Comparison of ENCODE assay signal across 8 cellular contexts in genomic region chr17:75872434-75873351, GRCh38. TPM values are rescaled to one million over a fixed set of nuclear protein-coding genes. Genes with fewer than 3 reads are reported as not detected.
DNase-seq lines count a peak whose midpoint lies in the region; ATAC-seq and TF ChIP-seq lines count a peak whose summit lies in the region.

No MANE protein-coding gene starts in this region.

- H3K27me3 Mint-ChIP-seq in WTC11 (ENCODE audit: low read depth) (peaks cover 14% of the 10 kb centered on the region), nephron (ENCODE audit: low read depth) (peaks cover 16% of the 10 kb centered on the region)

- ATAC-seq in WTC11 (peak; percentile 12), esophagus mucosa (peak; percentile 51), GM21526 (IDR thresholded peaks at IDR 0.05; ENCODE audit: low FRiP score, unreplicated experiment) (no peak), HG02884 (IDR thresholded peaks at IDR 0.05; ENCODE audit: unreplicated experiment) (no peak)

- POLR2A ChIA-PET in WTC11 (lab: Charles Lee), result interaction anchor here (1.0 kb wide), 1 partner anchor 17 kb away, joined by 3 read pairs; the partner anchor contains the start of gene WBP2

- TF ChIP-seq CTCF in WTC11 (IDR thresholded peaks at IDR 0.05), result no peak
- no peak for TF ChIP-seq CTCF in nephron (IDR thresholded peaks at IDR 0.05; ENCODE audit: unreplicated experiment in 3 of 3)

- H3K9me3 Mint-ChIP-seq in WTC11 (no peaks in the 10 kb centered on the region), nephron (no peaks in the 10 kb centered on the region)

- H3K27ac Mint-ChIP-seq in WTC11 (no peak overlapping the region), nephron (peak overlapping the region; percentile 33 to 49 (median 33))

- H3K4me3 Mint-ChIP-seq in WTC11 (no peak overlapping the region), nephron (no peak overlapping the region)

- DNase-seq in stimulated activated CD4-positive, alpha-beta T cell treated with anti-CD3 and anti-CD28 coated beads, Interleukin-4, amount 100 ng/mL, for 24 hours, result peak; percentile 44
- DNase-seq in stimulated activated CD4-positive, alpha-beta T cell treated with anti-CD3 and anti-CD28 coated beads, Interleukin-4, amount 100 ng/mL, for 1 hour, result no peak
- DNase-seq in WTC11 (ENCODE audit: low spot score) (no peak), OCI-M2 (lab: John Stamatoyannopoulos, UW; ENCODE audit: unreplicated experiment) (no peak)

- CTCF ChIA-PET in WTC11 (lab: Charles Lee), result interaction anchor here (0.7 to 5.1 kb wide), 7 partner anchors 8 to 407 kb away, joined by 3 to 48 read pairs (median 4); partner anchors contain the start of gene WBP2

- H3K4me1 Mint-ChIP-seq in WTC11, result peaks cover 36% of the 10 kb centered on the region
- peaks cover 38% of the 10 kb centered on the region for H3K4me1 Mint-ChIP-seq in nephron

- H3K36me3 Mint-ChIP-seq in WTC11, result no peaks in the 10 kb centered on the region
- no peaks in the 10 kb centered on the region for H3K36me3 Mint-ChIP-seq in nephron (ENCODE audit: low read depth)

TF ChIP-seq in WTC11, 78 proteins besides CTCF, POLR2A, EP300 and RAD21:
- TF ChIP-seq GABPB1 (CRISPR knock-in tag; IDR thresholded peaks at IDR 0.05), result peak; percentile 79; the same call in 1 of the 2 replicates
- TF ChIP-seq, protein P1, sequence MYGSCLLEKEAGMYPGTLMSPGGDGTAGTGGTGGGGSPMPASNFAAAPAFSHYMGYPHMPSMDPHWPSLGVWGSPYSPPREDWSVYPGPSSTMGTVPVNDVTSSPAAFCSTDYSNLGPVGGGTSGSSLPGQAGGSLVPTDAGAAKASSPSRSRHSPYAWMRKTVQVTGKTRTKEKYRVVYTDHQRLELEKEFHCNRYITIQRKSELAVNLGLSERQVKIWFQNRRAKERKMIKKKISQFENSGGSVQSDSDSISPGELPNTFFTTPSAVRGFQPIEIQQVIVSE (CRISPR knock-in tag; IDR thresholded peaks at IDR 0.05; ENCODE audit: borderline replicate concordance), result no peak
- TF ChIP-seq ELF4 (CRISPR knock-in tag; IDR thresholded peaks at IDR 0.05; ENCODE audit: low read depth), result no peak

RNA-seq across cellular contexts. Expression of gene TRIM47, which starts 5.7 kb away (rescaled TPM):
- 4.4 to 10.0 TPM (median 6.8 TPM) in 3 replicates for total RNA-seq in WTC11 (2021)
- total RNA-seq in esophagus mucosa, result 23.4 TPM

RNA-seq across cellular contexts. Expression of gene WBP2, which starts 17.6 kb away (rescaled TPM):
- total RNA-seq in WTC11 (2021) (64.3 to 69.4 TPM (median 68.8 TPM) in 3 replicates), esophagus mucosa (57.5 TPM)

RNA-seq across cellular contexts. Expression of gene TRIM65, which starts 24.1 kb away (rescaled TPM):
- total RNA-seq in WTC11 (2021) (51.3 to 56.4 TPM (median 51.4 TPM) in 3 replicates), esophagus mucosa (10.6 TPM)

RNA-seq across cellular contexts. Expression of gene UNC13D, which starts 28.5 kb away (rescaled TPM):
- total RNA-seq in WTC11 (2021) (12.1 to 13.8 TPM (median 13.1 TPM) in 3 replicates), esophagus mucosa (26.0 TPM)

RNA-seq across cellular contexts. Expression of gene MRPL38, which starts 32.0 kb away (rescaled TPM):
- total RNA-seq in WTC11 (2021) (107 to 146 TPM (median 116 TPM) in 3 replicates), esophagus mucosa (81.8 TPM)

Comparison
In these comparisons a context has a peak if more than half of its experiments do, and no peak if none do; other contexts are left out.
1. ATAC-seq: peak in WTC11 (single experiment) and esophagus mucosa (single experiment); none in GM21526 (single experiment) and HG02884 (single experiment).